1 cellular context compared by ENCODE assay signal in the genomic region with DNA sequence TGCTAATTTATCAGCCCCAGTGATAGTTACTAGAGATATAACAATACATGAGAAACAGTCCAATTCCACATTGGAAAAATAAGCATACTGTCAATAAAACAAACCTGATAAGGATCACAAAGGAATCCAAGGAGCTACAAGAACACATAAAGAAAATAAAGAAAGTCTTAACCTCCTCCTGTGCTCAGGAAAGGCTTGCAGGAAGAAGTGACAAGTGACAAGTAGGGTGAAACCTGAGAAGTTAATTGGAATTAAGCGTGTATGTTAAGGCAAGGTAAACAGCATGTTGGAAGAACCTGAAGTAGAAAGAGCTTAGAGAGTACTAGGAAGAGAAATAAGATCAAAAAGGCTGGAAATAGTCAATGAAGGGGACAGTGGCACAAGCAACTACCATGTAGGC.
A peak's percentile ranks its signal among the peaks of the same experiment; 100 is the strongest.
TF ChIP-seq lines count a peak whose summit lies in the region.

No MANE protein-coding gene starts in this region.

TF ChIP-seq in HEK293, 187 proteins besides CTCF, POLR2A, EP300 and RAD21:
- TF ChIP-seq ZNF398 (tag by site-specific recombination; IDR thresholded peaks at IDR 0.05) (no peak), TRIM28 (IDR thresholded peaks at IDR 0.05; ENCODE audit: borderline replicate concordance, low read length) (peak; percentile 63; the same call in 1 of the 2 replicates), OSR2 (tag by site-specific recombination; IDR thresholded peaks at IDR 0.05) (peak; percentile 67), ZNF843 (tag by site-specific recombination; IDR thresholded peaks at IDR 0.05) (peak; percentile 52; the same call in 1 of the 2 replicates), TSHZ1 (tag by site-specific recombination; IDR thresholded peaks at IDR 0.05; ENCODE audit: borderline replicate concordance) (no peak), FEZF1 (tag by site-specific recombination; IDR thresholded peaks at IDR 0.05) (peak; percentile 61), BCL6B (tag by site-specific recombination; IDR thresholded peaks at IDR 0.05) (peak; percentile 49; the same call in 1 of the 2 replicates)
